Comparison of ENCODE assay signal across 1 cellular context in the genomic region with DNA sequence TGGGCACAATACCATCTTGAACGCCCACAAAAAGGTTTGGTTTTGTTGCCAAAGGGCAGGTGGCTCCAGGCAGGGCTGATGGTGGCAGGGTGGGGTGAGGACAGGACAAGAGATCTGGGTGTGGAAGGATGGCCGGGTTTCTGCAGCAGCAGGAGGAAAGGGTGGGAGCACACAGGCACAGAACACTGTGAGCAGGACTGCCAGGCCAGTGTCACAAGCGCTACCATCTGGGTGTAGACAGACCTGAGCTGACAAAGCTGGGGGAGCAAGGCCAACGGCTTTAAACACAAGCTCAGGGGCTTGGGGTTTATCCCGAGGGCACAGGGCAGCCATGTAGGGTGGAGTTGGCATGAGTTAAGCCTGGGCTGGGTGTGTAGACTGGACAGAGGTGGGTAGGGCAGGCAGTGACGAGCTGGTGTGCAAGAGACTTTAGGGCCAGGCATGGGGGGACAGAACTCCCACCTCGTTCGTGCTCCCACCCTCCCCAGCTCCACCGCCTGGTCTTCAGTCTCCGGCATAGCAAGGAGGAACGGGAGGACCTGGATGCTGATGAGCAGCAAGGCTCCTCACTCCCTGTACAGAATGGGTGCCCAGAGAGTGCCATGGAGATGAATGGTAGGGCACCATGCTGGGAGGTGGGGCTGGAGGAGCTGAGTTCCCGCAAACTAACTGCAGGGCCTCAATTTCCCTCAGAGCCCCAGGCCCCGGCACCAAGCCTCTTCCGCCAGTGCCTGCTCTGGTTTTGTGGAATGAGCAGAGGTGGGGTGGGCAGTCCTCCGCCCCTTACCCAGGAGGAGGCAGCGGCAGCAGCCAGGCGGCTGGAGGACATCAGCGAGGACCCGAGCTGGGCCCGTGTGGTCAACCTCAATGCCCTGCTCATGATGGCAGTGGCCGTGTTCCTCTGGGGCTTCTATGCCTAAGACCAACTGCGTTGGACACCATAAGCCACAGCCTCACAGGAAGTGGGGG.
TF ChIP-seq lines count a peak whose summit lies in the region.

No MANE protein-coding gene starts in this region.

TF ChIP-seq in HCT116, 20 proteins besides CTCF, POLR2A, EP300 and RAD21:
- TF ChIP-seq, protein P1, sequence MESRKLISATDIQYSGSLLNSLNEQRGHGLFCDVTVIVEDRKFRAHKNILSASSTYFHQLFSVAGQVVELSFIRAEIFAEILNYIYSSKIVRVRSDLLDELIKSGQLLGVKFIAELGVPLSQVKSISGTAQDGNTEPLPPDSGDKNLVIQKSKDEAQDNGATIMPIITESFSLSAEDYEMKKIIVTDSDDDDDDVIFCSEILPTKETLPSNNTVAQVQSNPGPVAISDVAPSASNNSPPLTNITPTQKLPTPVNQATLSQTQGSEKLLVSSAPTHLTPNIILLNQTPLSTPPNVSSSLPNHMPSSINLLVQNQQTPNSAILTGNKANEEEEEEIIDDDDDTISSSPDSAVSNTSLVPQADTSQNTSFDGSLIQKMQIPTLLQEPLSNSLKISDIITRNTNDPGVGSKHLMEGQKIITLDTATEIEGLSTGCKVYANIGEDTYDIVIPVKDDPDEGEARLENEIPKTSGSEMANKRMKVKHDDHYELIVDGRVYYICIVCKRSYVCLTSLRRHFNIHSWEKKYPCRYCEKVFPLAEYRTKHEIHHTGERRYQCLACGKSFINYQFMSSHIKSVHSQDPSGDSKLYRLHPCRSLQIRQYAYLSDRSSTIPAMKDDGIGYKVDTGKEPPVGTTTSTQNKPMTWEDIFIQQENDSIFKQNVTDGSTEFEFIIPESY (IDR thresholded peaks at IDR 0.05; ENCODE audit: extremely low read depth, insufficient replicate concordance, low read length) = no peak
- TF ChIP-seq YY1 (IDR thresholded peaks at IDR 0.05; ENCODE audit: extremely low read depth, insufficient replicate concordance, low read depth, low read length) = no peak
- no peak for TF ChIP-seq EZH2phosphoT487 (IDR thresholded peaks at IDR 0.05; ENCODE audit: borderline replicate concordance)
- no peak for TF ChIP-seq EGR1 (IDR thresholded peaks at IDR 0.05; ENCODE audit: low read depth)
- no peak for TF ChIP-seq SP1 (IDR thresholded peaks at IDR 0.05; ENCODE audit: low read depth)
- TF ChIP-seq, protein P2, sequence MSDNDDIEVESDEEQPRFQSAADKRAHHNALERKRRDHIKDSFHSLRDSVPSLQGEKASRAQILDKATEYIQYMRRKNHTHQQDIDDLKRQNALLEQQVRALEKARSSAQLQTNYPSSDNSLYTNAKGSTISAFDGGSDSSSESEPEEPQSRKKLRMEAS (IDR thresholded peaks at IDR 0.05) = no peak
- no peak for TF ChIP-seq SRF (IDR thresholded peaks at IDR 0.05; ENCODE audit: low read depth)
- no peak for TF ChIP-seq CBX3 (IDR thresholded peaks at IDR 0.05; ENCODE audit: low read depth)
- TF ChIP-seq FOSL1 (IDR thresholded peaks at IDR 0.05; ENCODE audit: low read depth) = no peak
- no peak for TF ChIP-seq TCF7L2 (IDR thresholded peaks at IDR 0.05; ENCODE audit: borderline replicate concordance, extremely low read depth, insufficient read depth, insufficient read length)
- no peak for TF ChIP-seq CEBPB (IDR thresholded peaks at IDR 0.05; ENCODE audit: low read depth)
- TF ChIP-seq ELF1 (IDR thresholded peaks at IDR 0.05; ENCODE audit: borderline replicate concordance, low read depth) = no peak
- no peak for TF ChIP-seq REST (IDR thresholded peaks at IDR 0.05; ENCODE audit: low read depth)
- no peak; the same call in 1 of the 2 replicates for TF ChIP-seq POLR2AphosphoS5 (IDR thresholded peaks at IDR 0.05; ENCODE audit: low read depth, low read length)
- TF ChIP-seq, protein P3, sequence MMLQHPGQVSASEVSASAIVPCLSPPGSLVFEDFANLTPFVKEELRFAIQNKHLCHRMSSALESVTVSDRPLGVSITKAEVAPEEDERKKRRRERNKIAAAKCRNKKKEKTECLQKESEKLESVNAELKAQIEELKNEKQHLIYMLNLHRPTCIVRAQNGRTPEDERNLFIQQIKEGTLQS (IDR thresholded peaks at IDR 0.05) = no peak
- no peak for TF ChIP-seq ZFX (IDR thresholded peaks at IDR 0.05)
- TF ChIP-seq ZNF274 (IDR thresholded peaks at IDR 0.05; ENCODE audit: low read depth, low read length) = no peak
- no peak for TF ChIP-seq EZH2 (IDR thresholded peaks at IDR 0.05)
